In the genomic region with DNA sequence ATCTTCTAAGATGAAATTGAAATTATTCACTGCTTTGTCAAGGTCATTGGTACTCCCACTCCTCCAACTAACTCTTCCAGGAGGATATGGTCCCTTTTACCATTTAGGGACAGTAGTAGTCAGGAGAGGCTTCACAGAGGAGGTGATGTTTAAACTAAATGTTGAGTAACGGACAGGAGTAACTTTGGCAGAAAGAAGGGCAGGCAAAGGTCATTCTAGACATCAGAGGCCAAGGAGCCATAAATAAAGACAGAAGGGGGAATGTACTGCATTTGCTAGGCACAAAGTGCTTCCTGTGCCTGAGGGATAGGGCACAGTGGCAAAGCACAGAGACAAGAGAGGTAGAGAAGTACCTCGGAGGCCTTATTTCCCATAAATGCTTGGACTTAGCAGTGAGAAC, we compare ENCODE assay signal across 11 cellular contexts. TPM values are rescaled to one million over a fixed set of nuclear protein-coding genes. Genes with fewer than 3 reads are reported as not detected.
"Had no signal": no experiment of that assay in that cellular context is flagged by ENCODE, and none has a peak within 500 bp of the region (broad histone marks: within the 10 kb centered on the region; RNA-seq: fewer than 3 reads in every experiment).

No MANE protein-coding gene starts in this region.

- FAIRE-seq: K562 had no signal

- H3K27ac ChIP-seq: GM23248, HL-60 had no signal

- H3K4me3 Mint-ChIP-seq: HFFc6 had no signal

- H3K9ac ChIP-seq: GM23248 had no signal

- H3K36me3 ChIP-seq: HAP-1 had no signal

- H3K9me3 Mint-ChIP-seq: HFFc6 had no signal

- H3K27ac Mint-ChIP-seq: HFFc6 had no signal

- H3K4me3 ChIP-seq: GM23248, HAP-1, K562 had no signal

- H3K9me3 ChIP-seq: HAP-1 had no signal

- H2AFZ ChIP-seq: GM23248 had no signal

- DNase-seq: GM23248, GOT3, H7, HFFc6, IMR-90 had no signal

- ATAC-seq: HCT116, K562 had no signal

- H3K4me1 ChIP-seq: HAP-1 had no signal

RNA-seq across cellular contexts. Expression of gene ACMSD, which starts 14.6 kb away (rescaled TPM):
- total RNA-seq: GM23248, H4, H7, HFFc6, HT1080, IMR-90, K562 had no signal
- polyA plus RNA-seq: GM23248, IMR-90, K562 had no signal
